23 cellular contexts compared by ENCODE assay signal in genomic region chr4:175441256-175441655, GRCh38.
"Had no signal": no experiment of that assay in that cellular context is flagged by ENCODE, and none has a peak within 500 bp of the region (broad histone marks: within the 10 kb centered on the region; RNA-seq: fewer than 3 reads in every experiment).

No MANE protein-coding gene starts in this region.

- H3K27me3 Mint-ChIP-seq: activated CD4-positive, alpha-beta memory T cell treated with anti-CD3 and anti-CD28 coated beads for 36 hours; activated naive CD8-positive, alpha-beta T cell treated with anti-CD3 and anti-CD28 coated beads, Interleukin-2, amount 50 U/mL, for 24 hours; central memory CD8-positive, alpha-beta T cell had no signal

- H3K27ac Mint-ChIP-seq: activated CD4-positive, alpha-beta memory T cell treated with anti-CD3 and anti-CD28 coated beads for 36 hours; activated naive CD4-positive, alpha-beta T cell treated with anti-CD3 and anti-CD28 coated beads, Interleukin-2, amount 50 U/mL, for 72 hours; activated naive CD8-positive, alpha-beta T cell treated with anti-CD3 and anti-CD28 coated beads, Interleukin-2, amount 50 U/mL, for 24 hours; brain; T-helper 1 cell treated with Interleukin-12 subunit alpha and Interleukin-12 subunit beta and Interleukin-4 antibody, amounts not matched to agents 30 μg/mL and 1 μg/mL, for 36 hours; WTC11 had no signal

- H3K9me3 Mint-ChIP-seq: activated CD4-positive, alpha-beta memory T cell treated with anti-CD3 and anti-CD28 coated beads for 36 hours; activated naive CD8-positive, alpha-beta T cell treated with anti-CD3 and anti-CD28 coated beads, Interleukin-2, amount 50 U/mL, for 24 hours; activated T-cell treated with anti-CD3 and anti-CD28 coated beads, Interleukin-2, amount 50 U/mL, for 4 hours; brain; T-helper 1 cell treated with Interleukin-12 subunit alpha and Interleukin-12 subunit beta and Interleukin-4 antibody, amounts not matched to agents 30 μg/mL and 1 μg/mL, for 36 hours; WTC11 had no signal

- DNase-seq: activated CD4-positive, alpha-beta memory T cell treated with anti-CD3 and anti-CD28 coated beads for 36 hours; activated CD4-positive, alpha-beta T cell treated with anti-CD3 and anti-CD28 coated beads for 48 hours; activated CD4-positive, CD25-positive, alpha-beta regulatory T cell treated with anti-CD3 and anti-CD28 coated beads, Interleukin-2, amount 50 U/mL, for 72 hours; activated CD8-positive, alpha-beta memory T cell treated with anti-CD3 and anti-CD28 coated beads for 24 hours; activated effector memory CD4-positive, alpha-beta T cell treated with anti-CD3 and anti-CD28 coated beads, Interleukin-2, amount 50 U/mL, for 16 hours; activated naive CD4-positive, alpha-beta T cell treated with Interleukin-2 at 50 U/mL for 16 hours; activated naive CD8-positive, alpha-beta T cell treated with anti-CD3 and anti-CD28 coated beads, Interleukin-2, amount 50 U/mL, for 24 hours; activated T-cell treated with anti-CD3 and anti-CD28 coated beads, Interleukin-2, amount 50 U/mL, for 4 hours; amniotic stem cell; NCI-H1092; NCI-H1930; NCI-H2171; NCI-H345; NCI-H510A; NCI-H526 treated with DMSO at 0.1 percent for 48 hours; NCI-H82; PC-3; SHP77 treated with DMSO at 0.1 percent for 48 hours had no signal

- H3K4me3 Mint-ChIP-seq: activated CD4-positive, alpha-beta memory T cell treated with anti-CD3 and anti-CD28 coated beads for 36 hours; activated naive CD8-positive, alpha-beta T cell treated with anti-CD3 and anti-CD28 coated beads, Interleukin-2, amount 50 U/mL, for 24 hours; activated T-cell treated with anti-CD3 and anti-CD28 coated beads, Interleukin-2, amount 50 U/mL, for 4 hours; brain; central memory CD8-positive, alpha-beta T cell; T-helper 1 cell treated with Interleukin-12 subunit alpha and Interleukin-12 subunit beta and Interleukin-4 antibody, amounts not matched to agents 30 μg/mL and 1 μg/mL, for 36 hours; WTC11 had no signal

- H3K36me3 Mint-ChIP-seq: activated CD4-positive, alpha-beta memory T cell treated with anti-CD3 and anti-CD28 coated beads for 36 hours; activated naive CD4-positive, alpha-beta T cell treated with anti-CD3 and anti-CD28 coated beads, Interleukin-2, amount 50 U/mL, for 72 hours; brain; WTC11 had no signal

- ATAC-seq: activated naive CD4-positive, alpha-beta T cell treated with anti-CD3 and anti-CD28 coated beads, Interleukin-2, amount 50 U/mL, for 72 hours; activated naive CD8-positive, alpha-beta T cell treated with anti-CD3 and anti-CD28 coated beads, Interleukin-2, amount 50 U/mL, for 24 hours; activated T-cell treated with anti-CD3 and anti-CD28 coated beads, Interleukin-2, amount 50 U/mL, for 4 hours; PC-3; WTC11 had no signal

- H3K4me1 Mint-ChIP-seq: activated naive CD8-positive, alpha-beta T cell treated with anti-CD3 and anti-CD28 coated beads, Interleukin-2, amount 50 U/mL, for 24 hours; central memory CD8-positive, alpha-beta T cell had no signal
